In genomic region chr9:21802418-21803000, GRCh38 we compare ENCODE assay signal across 1 cellular context.
TF ChIP-seq lines count a peak whose summit lies in the region.

Gene MTAP (plus strand): TSS chr9:21802636. CDS start chr9:21802749, 113 bp downstream.

TF ChIP-seq in WTC11, 78 proteins besides CTCF, POLR2A, EP300 and RAD21 (continued from another document):
- peak; percentile 82; the same call in 1 of the 2 replicates for TF ChIP-seq ARID4B (CRISPR knock-in tag; IDR thresholded peaks at IDR 0.05; ENCODE audit: borderline replicate concordance)
- no peak for TF ChIP-seq TEAD4 (CRISPR knock-in tag; IDR thresholded peaks at IDR 0.05)
- TF ChIP-seq SP1 (CRISPR knock-in tag; conservative IDR thresholded peaks at IDR 0.05): peak; percentile 84
- TF ChIP-seq NFE2L1 (CRISPR knock-in tag; IDR thresholded peaks at IDR 0.05): peak; percentile 76; the same call in 1 of the 2 replicates
- TF ChIP-seq USF1 (CRISPR knock-in tag; IDR thresholded peaks at IDR 0.05): peak; percentile 36; the same call in 1 of the 2 replicates
- 0 out of 2 replicates have a peak, but pooled peaks have one; percentile 33 for TF ChIP-seq PRRX2 (CRISPR knock-in tag; IDR thresholded peaks at IDR 0.05)
- 0 out of 2 replicates have a peak, but pooled peaks have one; percentile 13 for TF ChIP-seq TCF7 (CRISPR knock-in tag; IDR thresholded peaks at IDR 0.05; ENCODE audit: low read depth)
- TF ChIP-seq ERG (CRISPR knock-in tag; IDR thresholded peaks at IDR 0.05): no peak
- TF ChIP-seq RORB (CRISPR knock-in tag; IDR thresholded peaks at IDR 0.05): no peak
- TF ChIP-seq FOXP4 (CRISPR knock-in tag; IDR thresholded peaks at IDR 0.05): peak; percentile 83
- TF ChIP-seq TEAD1 (CRISPR knock-in tag; IDR thresholded peaks at IDR 0.05): peak; percentile 91; the same call in 1 of the 2 replicates
- TF ChIP-seq NFYB (CRISPR knock-in tag; conservative IDR thresholded peaks at IDR 0.05; ENCODE audit: low read depth): peak; percentile 59
- TF ChIP-seq TP53 (CRISPR knock-in tag; IDR thresholded peaks at IDR 0.05): 0 out of 2 replicates have a peak, but pooled peaks have one; percentile 35
- peak; percentile 54 for TF ChIP-seq HMGXB4 (CRISPR knock-in tag; IDR thresholded peaks at IDR 0.05)
- TF ChIP-seq ATF6 (CRISPR knock-in tag; IDR thresholded peaks at IDR 0.05): no peak
